Comparison of ENCODE assay signal across 1 cellular context in the genomic region with DNA sequence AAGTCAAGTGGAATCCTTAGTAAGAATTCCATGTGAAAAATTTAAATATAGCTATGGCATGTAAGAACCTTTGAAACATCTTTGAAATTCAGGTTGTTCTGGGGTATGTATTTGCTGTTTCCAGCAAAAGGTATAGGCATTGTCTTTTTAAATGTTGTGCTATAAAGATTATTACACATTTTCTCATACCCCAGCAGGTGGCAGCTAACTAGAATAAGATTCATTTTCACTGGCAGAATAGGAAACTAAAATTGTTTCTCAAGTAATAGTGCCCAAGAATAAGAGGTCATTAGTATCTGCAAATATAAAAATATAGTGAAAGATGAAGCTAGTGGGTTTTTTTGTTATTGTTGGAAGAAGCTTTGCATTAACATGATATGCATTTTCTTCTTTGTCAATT.
TF ChIP-seq lines count a peak whose summit lies in the region.

No MANE protein-coding gene starts in this region.

TF ChIP-seq in SK-N-SH treated with all-trans-retinoic acid at 6 μM for 48 hours, 23 proteins besides CTCF, POLR2A, EP300 and RAD21 (continued from another document):
- TF ChIP-seq, protein P1, sequence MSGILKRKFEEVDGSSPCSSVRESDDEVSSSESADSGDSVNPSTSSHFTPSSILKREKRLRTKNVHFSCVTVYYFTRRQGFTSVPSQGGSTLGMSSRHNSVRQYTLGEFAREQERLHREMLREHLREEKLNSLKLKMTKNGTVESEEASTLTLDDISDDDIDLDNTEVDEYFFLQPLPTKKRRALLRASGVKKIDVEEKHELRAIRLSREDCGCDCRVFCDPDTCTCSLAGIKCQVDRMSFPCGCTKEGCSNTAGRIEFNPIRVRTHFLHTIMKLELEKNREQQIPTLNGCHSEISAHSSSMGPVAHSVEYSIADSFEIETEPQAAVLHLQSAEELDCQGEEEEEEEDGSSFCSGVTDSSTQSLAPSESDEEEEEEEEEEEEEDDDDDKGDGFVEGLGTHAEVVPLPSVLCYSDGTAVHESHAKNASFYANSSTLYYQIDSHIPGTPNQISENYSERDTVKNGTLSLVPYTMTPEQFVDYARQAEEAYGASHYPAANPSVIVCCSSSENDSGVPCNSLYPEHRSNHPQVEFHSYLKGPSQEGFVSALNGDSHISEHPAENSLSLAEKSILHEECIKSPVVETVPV (CRISPR knock-in tag; IDR thresholded peaks at IDR 0.05): no peak
TF ChIP-seq in SK-N-SH treated with all-trans-retinoic acid at 6 μM for 48 hours: peak in this region for 0.
